ENCODE assay signal across 22 cellular contexts in the genomic region with DNA sequence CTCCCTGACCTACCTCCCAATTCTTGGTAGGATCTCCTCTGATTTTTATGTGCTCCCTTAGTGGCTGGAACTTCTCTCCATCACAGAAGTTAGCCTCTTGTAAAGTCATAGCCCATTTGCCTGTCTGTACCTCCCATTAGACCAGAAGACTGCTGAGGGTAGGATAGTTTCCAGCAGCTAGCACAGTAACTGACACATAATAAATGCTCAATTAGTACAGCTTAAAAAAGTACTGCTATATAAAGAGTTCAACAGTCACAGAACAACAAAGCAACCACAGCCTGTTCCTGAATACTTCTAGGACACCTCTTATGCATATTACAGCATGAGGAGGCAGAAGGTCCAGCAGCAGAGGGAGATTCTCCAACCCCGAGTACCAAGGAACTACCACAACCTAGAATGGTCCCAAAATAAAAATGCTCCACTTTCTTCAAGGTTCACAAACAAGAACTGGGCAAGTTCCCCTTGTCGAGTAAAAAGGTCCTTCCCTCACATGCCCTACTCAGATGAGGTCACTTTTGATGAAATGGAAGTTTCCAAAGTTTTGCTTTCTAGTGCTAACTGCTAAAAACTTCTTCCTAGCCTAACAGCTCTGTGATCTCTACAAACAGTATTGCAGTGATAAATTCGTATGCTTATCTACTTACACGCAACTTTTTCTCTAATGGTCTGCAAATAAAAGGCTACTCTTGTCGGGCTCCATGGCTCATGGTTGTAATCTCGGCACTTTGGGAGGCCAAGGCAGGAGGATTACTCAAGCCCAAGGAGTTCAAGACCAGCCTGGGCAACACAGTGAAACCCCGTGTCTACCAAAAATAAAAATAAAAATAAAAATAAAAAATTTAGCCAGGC. TPM values are rescaled to one million over a fixed set of nuclear protein-coding genes. Genes with fewer than 3 reads are reported as not detected.
DNase-seq lines count a peak whose midpoint lies in the region; ATAC-seq and TF ChIP-seq lines count a peak whose summit lies in the region.
"Had no signal": no experiment of that assay in that cellular context is flagged by ENCODE, and none has a peak within 500 bp of the region (broad histone marks: within the 10 kb centered on the region; RNA-seq: fewer than 3 reads in every experiment).

No MANE protein-coding gene starts in this region.

- H2BK15ac ChIP-seq in IMR-90 (ENCODE audit: low read depth, low read length): no peak overlapping the region

- no peak overlapping the region for H3K18ac ChIP-seq in IMR-90 (ENCODE audit: low read depth, low read length)

- CTCF ChIA-PET in activated CD8-positive, alpha-beta memory T cell treated with anti-CD3 and anti-CD28 coated beads, Interleukin-2, amount 10 ng/mL, durations not matched to agents 7 days and 5 days (lab: Charles Lee): no interaction called here
- CTCF ChIA-PET in IMR-90 (lab: Yijun Ruan, JAX): no interaction called here

- H3K36me3 ChIP-seq in IMR-90 (ENCODE audit: control insufficient read depth, insufficient read depth, low read length): 0 out of 2 replicates have a peak, but pooled peaks cover under 1% of the 10 kb centered on the region
- H3K36me3 ChIP-seq in neutrophil: peaks cover 5% of the 10 kb centered on the region
- H3K36me3 ChIP-seq in Karpas-422 (ENCODE audit: insufficient read depth, low read length): peaks cover 3% of the 10 kb centered on the region; the same call in 1 of the 2 replicates
- H3K36me3 ChIP-seq: brain microvascular endothelial cell, right atrium auricular region, thyroid gland had no signal

- TF ChIP-seq CTCF in IMR-90 (conservative IDR thresholded peaks at IDR 0.05; ENCODE audit: low read depth, low read length): no peak
- no peak for TF ChIP-seq CTCF in neutrophil (IDR thresholded peaks at IDR 0.05)

- H3K4me1 ChIP-seq in IMR-90 (ENCODE audit: control insufficient read depth, insufficient read depth, low read length) (peaks cover 9% of the 10 kb centered on the region), neutrophil (ENCODE audit: control insufficient read depth in 1 of 2, insufficient read depth in 1 of 2, low read depth in 1 of 2, low read length in 1 of 2) (peaks cover 16 to 24% of the 10 kb centered on the region in 2 experiments), Karpas-422 (ENCODE audit: low read length) (no peaks in the 10 kb centered on the region)
- H3K4me1 ChIP-seq: Caco-2 had no signal

- intact Hi-C loops in IMR-90 (cut with micrococcal nuclease) (no loop called here), Right ventricle myocardium inferior (cut with DNase I) (loop anchor here (5.0 kb wide), 1 partner anchor 37 kb away; no protein-coding TSS in a partner anchor)

- H3K27me3 Mint-ChIP-seq in activated CD8-positive, alpha-beta memory T cell treated with anti-CD3 and anti-CD28 coated beads, Interleukin-2, amount 10 ng/mL, durations not matched to agents 7 days and 5 days: no peaks in the 10 kb centered on the region
- H3K27me3 Mint-ChIP-seq in activated naive CD8-positive, alpha-beta T cell treated with anti-CD3 and anti-CD28 coated beads, Interleukin-2, amount 10 ng/mL, durations not matched to agents 7 days and 5 days: no peaks in the 10 kb centered on the region

- H3K9me2 ChIP-seq in Karpas-422 (replicated peaks; ENCODE audit: insufficient read depth, low read length): no peaks in the 10 kb centered on the region

- H3K9me3 Mint-ChIP-seq in activated CD8-positive, alpha-beta memory T cell treated with anti-CD3 and anti-CD28 coated beads, Interleukin-2, amount 10 ng/mL, durations not matched to agents 7 days and 5 days (ENCODE audit: low read depth): no peaks in the 10 kb centered on the region
- H3K9me3 Mint-ChIP-seq in activated naive CD8-positive, alpha-beta T cell treated with anti-CD3 and anti-CD28 coated beads, Interleukin-2, amount 10 ng/mL, durations not matched to agents 7 days and 5 days: no peaks in the 10 kb centered on the region

- dilution Hi-C loops in IMR-90 (cut with HindIII; ENCODE audit: low sequenced_read_pairs, unreplicated experiment): no loop called here

- no peak overlapping the region for H2BK120ac ChIP-seq in IMR-90 (ENCODE audit: low read depth, low read length)

- ATAC-seq in activated CD8-positive, alpha-beta memory T cell treated with anti-CD3 and anti-CD28 coated beads, Interleukin-2, amount 10 ng/mL, durations not matched to agents 7 days and 5 days: no peak
- ATAC-seq in IMR-90 (ENCODE audit: low read depth) (no peak), Right ventricle myocardium inferior (no peak)
- no peak for ATAC-seq in activated naive CD8-positive, alpha-beta T cell treated with anti-CD3 and anti-CD28 coated beads, Interleukin-2, amount 10 ng/mL, durations not matched to agents 7 days and 5 days (ENCODE audit: low read depth)
- ATAC-seq: heart left ventricle had no signal

- no CpG with 5 or more reads among the region's 7 CpGs for WGBS in IMR-90 (ENCODE audit: extremely low coverage in 2 of 2, insufficient read length in 1 of 2), 2 experiments

- H3K79me1 ChIP-seq in IMR-90 (ENCODE audit: low read depth in 1 of 2, low read length in 2 of 2): peaks cover 0 to 25% of the 10 kb centered on the region in 2 experiments; a peak in 3 of 4 replicates

- BruUV-seq in IMR-90 (replicated peaks; lab: Mats Ljungman, UMichigan): no TSS peak

- H3K9me3 ChIP-seq in IMR-90 (ENCODE audit: control insufficient read depth, insufficient read depth, low read length) (no peaks in the 10 kb centered on the region; the same call in 1 of the 2 replicates), neutrophil (no peaks in the 10 kb centered on the region), Karpas-422 (ENCODE audit: low read length) (no peaks in the 10 kb centered on the region)
- H3K9me3 ChIP-seq: Caco-2, heart left ventricle, right atrium auricular region, thyroid gland had no signal

- no peak for TF ChIP-seq POLR2A in IMR-90 (IDR thresholded peaks at IDR 0.05; ENCODE audit: low read depth, low read length)

- H4K5ac ChIP-seq in IMR-90 (ENCODE audit: low read depth, low read length): no peak overlapping the region

- no peak overlapping the region for H2AK5ac ChIP-seq in IMR-90 (ENCODE audit: low read depth, low read length)

- H4K8ac ChIP-seq in IMR-90 (ENCODE audit: low read depth in 2 of 2, low read length in 2 of 2): no peak overlapping the region

- H4K20me1 ChIP-seq in IMR-90 (ENCODE audit: insufficient read depth, low read length): peaks cover 42% of the 10 kb centered on the region
- no peaks in the 10 kb centered on the region for H4K20me1 ChIP-seq in Karpas-422 (ENCODE audit: insufficient read depth, low read depth, low read length)

- H3K4me1 Mint-ChIP-seq in activated CD8-positive, alpha-beta memory T cell treated with anti-CD3 and anti-CD28 coated beads, Interleukin-2, amount 10 ng/mL, durations not matched to agents 7 days and 5 days: peaks cover 29% of the 10 kb centered on the region
- peaks cover 19% of the 10 kb centered on the region for H3K4me1 Mint-ChIP-seq in activated naive CD8-positive, alpha-beta T cell treated with anti-CD3 and anti-CD28 coated beads, Interleukin-2, amount 10 ng/mL, durations not matched to agents 7 days and 5 days

- peaks cover 4% of the 10 kb centered on the region; the same call in 1 of the 2 replicates for H3K9me1 ChIP-seq in IMR-90 (ENCODE audit: insufficient read depth, low read length)

- H3K36me3 Mint-ChIP-seq in activated CD8-positive, alpha-beta memory T cell treated with anti-CD3 and anti-CD28 coated beads, Interleukin-2, amount 10 ng/mL, durations not matched to agents 7 days and 5 days: peaks cover 24% of the 10 kb centered on the region
- peaks cover 11% of the 10 kb centered on the region for H3K36me3 Mint-ChIP-seq in activated naive CD8-positive, alpha-beta T cell treated with anti-CD3 and anti-CD28 coated beads, Interleukin-2, amount 10 ng/mL, durations not matched to agents 7 days and 5 days

- no peak for DNase-seq in activated CD8-positive, alpha-beta memory T cell treated with anti-CD3 and anti-CD28 coated beads, Interleukin-2, amount 10 ng/mL, durations not matched to agents 7 days and 5 days
- DNase-seq in activated CD8-positive, alpha-beta memory T cell treated with anti-CD3 and anti-CD28 coated beads, Interleukin-2, amount 50 U/mL, for 48 hours: no peak
- no peak for DNase-seq in IMR-90
- DNase-seq in activated naive CD8-positive, alpha-beta T cell treated with anti-CD3 and anti-CD28 coated beads, Interleukin-2, amount 10 ng/mL, durations not matched to agents 7 days and 5 days: no peak
- DNase-seq in stimulated activated naive CD4-positive, alpha-beta T cell treated with Interleukin-2 at 50 U/mL for 16 hours (lab: John Stamatoyannopoulos, UW): no peak
- DNase-seq in Karpas-422: no peak
- DNase-seq in Right ventricle myocardium inferior (ENCODE audit: missing footprints): no peak
- DNase-seq: activated CD8-positive, alpha-beta memory T cell treated with anti-CD3 and anti-CD28 coated beads for 24 hours; brain microvascular endothelial cell; Caco-2; cortex of kidney; heart left ventricle; left ventricle myocardium superior; NCI-H1930; NCI-H446 treated with DMSO at 0.1 percent for 48 hours; NK-92 treated with Interleukin-12 subunit alpha and Interleukin-12 subunit beta, amount 100 ng/mL, for 24 hours; stimulated activated CD4-positive, alpha-beta T cell treated with anti-CD3 and anti-CD28 coated beads, Interleukin-12 subunit alpha, Interleukin-12 subunit beta, amount 100 ng/mL, for 4 hours; thyroid gland had no signal

- H4K91ac ChIP-seq in IMR-90 (ENCODE audit: insufficient read depth, low read depth, low read length): no peak overlapping the region

- no peak overlapping the region for H3K14ac ChIP-seq in IMR-90 (replicated peaks; ENCODE audit: low read depth, low read length)

- no peak for TF ChIP-seq RAD21 in IMR-90 (IDR thresholded peaks at IDR 0.05; ENCODE audit: low read length)

- H3K4ac ChIP-seq in IMR-90 (ENCODE audit: low read depth, low read length): no peak overlapping the region

- no peak overlapping the region for H2AK9ac ChIP-seq in IMR-90 (replicated peaks; ENCODE audit: low read depth, low read length, poor library complexity)

- H2BK20ac ChIP-seq in IMR-90 (ENCODE audit: low read depth, low read length): no peak overlapping the region

- H3K4me2 ChIP-seq in IMR-90 (ENCODE audit: low read depth, low read length) (no peak overlapping the region), Karpas-422 (ENCODE audit: low read depth, low read length, poor library complexity, severe bottlenecking) (no peak overlapping the region)

- H3K23ac ChIP-seq in IMR-90 (ENCODE audit: low read depth, low read length): 0 out of 2 replicates have a peak overlapping the region, but pooled peaks have one; percentile 24

- H3K27ac Mint-ChIP-seq in activated CD8-positive, alpha-beta memory T cell treated with anti-CD3 and anti-CD28 coated beads, Interleukin-2, amount 10 ng/mL, durations not matched to agents 7 days and 5 days: peak overlapping the region; percentile 67
- peak overlapping the region; percentile 67 for H3K27ac Mint-ChIP-seq in activated naive CD8-positive, alpha-beta T cell treated with anti-CD3 and anti-CD28 coated beads, Interleukin-2, amount 10 ng/mL, durations not matched to agents 7 days and 5 days

- no peak overlapping the region for H2BK5ac ChIP-seq in IMR-90 (ENCODE audit: low read depth, low read length, poor library complexity, severe bottlenecking)

- H2AFZ ChIP-seq in IMR-90 (replicated peaks; ENCODE audit: low read length, poor library complexity) (no peak overlapping the region), Karpas-422 (ENCODE audit: low read length) (no peak overlapping the region)

- H3K79me2 ChIP-seq in Karpas-422 (ENCODE audit: low read length): peaks cover 72% of the 10 kb centered on the region

- in situ Hi-C loops in IMR-90 (cut with MboI; ENCODE audit: low sequenced_read_pairs): no loop called here

- H3K27me3 ChIP-seq in IMR-90 (ENCODE audit: control insufficient read depth, insufficient read depth, low read length): no peaks in the 10 kb centered on the region
- no peaks in the 10 kb centered on the region for H3K27me3 ChIP-seq in neutrophil
- no peaks in the 10 kb centered on the region for H3K27me3 ChIP-seq in Karpas-422 (ENCODE audit: low read length)
- H3K27me3 ChIP-seq: brain microvascular endothelial cell, right atrium auricular region, thyroid gland had no signal

- no peak overlapping the region for H3K27ac ChIP-seq in IMR-90 (ENCODE audit: insufficient read depth, low read length)
- H3K27ac ChIP-seq in neutrophil: peak overlapping the region; percentile 76
- H3K27ac ChIP-seq in Karpas-422 (ENCODE audit: low read length): no peak overlapping the region
- H3K27ac ChIP-seq: brain microvascular endothelial cell, right atrium auricular region, thyroid gland had no signal

- POLR2A ChIA-PET in IMR-90 (lab: Charles Lee; ENCODE audit: unreplicated experiment): no interaction called here
- POLR2A ChIA-PET in activated naive CD8-positive, alpha-beta T cell treated with anti-CD3 and anti-CD28 coated beads, Interleukin-2, amount 10 ng/mL, durations not matched to agents 7 days and 5 days (lab: Charles Lee): interaction anchor here (0.6 kb wide), 2 partner anchors 34 to 265 kb away, joined by 3 read pairs; no protein-coding TSS in a partner anchor

- H3K4me3 ChIP-seq in IMR-90 (ENCODE audit: insufficient read depth, low read depth, low read length) (no peak overlapping the region), neutrophil (ENCODE audit: low read depth in 1 of 2, low read length in 1 of 2) (no peak overlapping the region), Karpas-422 (ENCODE audit: low read length) (no peak overlapping the region)
- H3K4me3 ChIP-seq: heart left ventricle, right atrium auricular region, thyroid gland had no signal

- no peak overlapping the region for H3K56ac ChIP-seq in IMR-90 (ENCODE audit: extremely low read depth, insufficient read depth, low read length)

- no peak overlapping the region for H3K4me3 Mint-ChIP-seq in activated CD8-positive, alpha-beta memory T cell treated with anti-CD3 and anti-CD28 coated beads, Interleukin-2, amount 10 ng/mL, durations not matched to agents 7 days and 5 days
- H3K4me3 Mint-ChIP-seq in activated naive CD8-positive, alpha-beta T cell treated with anti-CD3 and anti-CD28 coated beads, Interleukin-2, amount 10 ng/mL, durations not matched to agents 7 days and 5 days: no peak overlapping the region

- H3K9ac ChIP-seq in IMR-90 (ENCODE audit: low read depth, low read length): no peak overlapping the region
- H3K9ac ChIP-seq in Karpas-422 (ENCODE audit: low read length): no peak overlapping the region

RNA-seq across cellular contexts. Expression of a gene that starts 12.8 kb away (rescaled TPM):
- total RNA-seq in activated CD8-positive, alpha-beta memory T cell treated with anti-CD3 and anti-CD28 coated beads, Interleukin-2, amount 10 ng/mL, durations not matched to agents 7 days and 5 days: 10 to 100 TPM; 81.1 to 84.5 TPM
- total RNA-seq in IMR-90 (2012; rRNA removed) (8.4 and 10.8 TPM in 2 replicates), Right ventricle myocardium inferior (32.8 TPM)
- polyA plus RNA-seq in IMR-90 (2012; rRNA removed): 9.7 and 10.1 TPM in 2 replicates
- polyA plus RNA-seq in IMR-90 (2012; cell fraction: cytosol; rRNA removed): 6.1 and 12.5 TPM in 2 replicates
- polyA plus RNA-seq in IMR-90 (2012; cell fraction: nucleus; rRNA removed; ENCODE audit: low replicate concordance): 12.6 and 20.9 TPM in 2 replicates
- 10 to 100 TPM; 81.9 to 82.8 TPM for total RNA-seq in activated naive CD8-positive, alpha-beta T cell treated with anti-CD3 and anti-CD28 coated beads, Interleukin-2, amount 10 ng/mL, durations not matched to agents 7 days and 5 days
- total RNA-seq in Karpas-422 (2014; rRNA removed; shearing (Covaris generic); ENCODE audit: low replicate concordance): 20.4 and 27.5 TPM in 2 replicates

RNA-seq across cellular contexts. Expression of a gene that starts 59.4 kb away (rescaled TPM):
- total RNA-seq in activated CD8-positive, alpha-beta memory T cell treated with anti-CD3 and anti-CD28 coated beads, Interleukin-2, amount 10 ng/mL, durations not matched to agents 7 days and 5 days: not detected
- total RNA-seq in IMR-90 (2012; rRNA removed): not detected in 2 replicates
- polyA plus RNA-seq in IMR-90 (2012; rRNA removed): not detected in 2 replicates
- not detected in 2 replicates for polyA plus RNA-seq in IMR-90 (2012; cell fraction: cytosol; rRNA removed)
- polyA plus RNA-seq in IMR-90 (2012; cell fraction: nucleus; rRNA removed; ENCODE audit: low replicate concordance): not detected in 2 replicates
- not detected for total RNA-seq in activated naive CD8-positive, alpha-beta T cell treated with anti-CD3 and anti-CD28 coated beads, Interleukin-2, amount 10 ng/mL, durations not matched to agents 7 days and 5 days
- not detected in 2 replicates for total RNA-seq in Karpas-422 (2014; rRNA removed; shearing (Covaris generic); ENCODE audit: low replicate concordance)
- not detected for total RNA-seq in Right ventricle myocardium inferior
- total RNA-seq: Caco-2, heart left ventricle, left ventricle myocardium superior, mononuclear cell, osteoblast, right atrium auricular region, thyroid gland had no signal
- polyA plus RNA-seq: heart left ventricle had no signal
